Comparison of ENCODE assay signal across 8 cellular contexts in genomic region chr17:43778337-43779144, GRCh38. TPM values are rescaled to one million over a fixed set of nuclear protein-coding genes. Genes with fewer than 3 reads are reported as not detected.
DNase-seq lines count a peak whose midpoint lies in the region; ATAC-seq and TF ChIP-seq lines count a peak whose summit lies in the region.

TSS of gene DUSP3 (minus strand) at chr17:43778977. CDS start at chr17:43778924, 53 bp downstream.

- H3K9me3 ChIP-seq in skeletal muscle tissue (ENCODE audit: control insufficient read depth in 3 of 3, low read length in 3 of 3) = no peaks in the 10 kb centered on the region

- peak within 1 kb of the TSS; percentile 92 to 99 (median 97) for H3K9ac ChIP-seq in skeletal muscle tissue (ENCODE audit: low read depth in 1 of 3, low read length in 3 of 3)

- H3K4me3 ChIP-seq in skeletal muscle tissue (ENCODE audit: low read length in 3 of 3) = peak within 1 kb of the TSS; percentile 76 to 90 (median 88)

- intact Hi-C loops in activated B cell treated with CpG ODN at 0.5 μM for 24 hours (cut with micrococcal nuclease) = loop anchor here (1.0 to 2.0 kb wide), 2 partner anchors 68 to 228 kb away; no protein-coding TSS in a partner anchor

- no peaks in the 10 kb centered on the region for H3K9me3 Mint-ChIP-seq in activated B cell treated with CpG ODN at 0.5 μM for 24 hours

- ATAC-seq in HG02870 (IDR thresholded peaks at IDR 0.05; ENCODE audit: unreplicated experiment) (peak; percentile 77), activated B cell treated with CpG ODN at 0.5 μM for 24 hours (ENCODE audit: low read depth) (peak; percentile 94), HG03025 (IDR thresholded peaks at IDR 0.05; ENCODE audit: low FRiP score, unreplicated experiment) (no peak)

- no peak for TF ChIP-seq CTCF in GM13977 (IDR thresholded peaks at IDR 0.05; ENCODE audit: extremely low read depth, insufficient read depth, missing control alignments)
- no peak for TF ChIP-seq CTCF in activated B cell treated with CpG ODN at 0.5 μM for 24 hours (IDR thresholded peaks at IDR 0.05)

- CTCF ChIA-PET in activated B cell treated with CpG ODN at 0.5 μM for 24 hours (lab: Charles Lee) = interaction anchor here (0.7 to 1.0 kb wide), 2 partner anchors 18 to 68 kb away, joined by 4 to 5 read pairs; no protein-coding TSS in a partner anchor

- POLR2A ChIA-PET in activated B cell treated with CpG ODN at 0.5 μM for 24 hours (lab: Charles Lee) = interaction anchor here (1.0 kb wide), 1 partner anchor 295 kb away, joined by 3 read pairs; the partner anchor contains the start of gene DHX8

- in situ Hi-C loops in GM13977 (cut with MboI; ENCODE audit: low pct_unique_long_range_greater_than_20kb, low sequenced_read_pairs, unreplicated experiment) = no loop called here

- peaks cover 11% of the 10 kb centered on the region for H3K36me3 Mint-ChIP-seq in activated B cell treated with CpG ODN at 0.5 μM for 24 hours (ENCODE audit: low read depth)

- peaks cover 28% of the 10 kb centered on the region for H3K4me1 Mint-ChIP-seq in activated B cell treated with CpG ODN at 0.5 μM for 24 hours

- H3K27ac Mint-ChIP-seq in activated B cell treated with CpG ODN at 0.5 μM for 24 hours = peak within 1 kb of the TSS; percentile 70

- H3K36me3 ChIP-seq in skeletal muscle tissue (ENCODE audit: control insufficient read depth in 3 of 3, insufficient read depth in 3 of 3, low read length in 3 of 3) = peaks cover 12 to 19% (median 17%) of the 10 kb centered on the region in 3 donors

- H3K4me3 Mint-ChIP-seq in activated B cell treated with CpG ODN at 0.5 μM for 24 hours = peak within 1 kb of the TSS; percentile 90

- peaks cover 18% of the 10 kb centered on the region for H3K27me3 Mint-ChIP-seq in activated B cell treated with CpG ODN at 0.5 μM for 24 hours

- peaks cover 45 to 49% (median 48%) of the 10 kb centered on the region in 3 donors for H3K4me1 ChIP-seq in skeletal muscle tissue (ENCODE audit: control insufficient read depth in 3 of 3, insufficient read depth in 3 of 3, low read length in 3 of 3)

- no peaks in the 10 kb centered on the region for H3K27me3 ChIP-seq in skeletal muscle tissue (ENCODE audit: control insufficient read depth in 3 of 3, insufficient read depth in 3 of 3, low read length in 3 of 3)

- H3K27ac ChIP-seq in caudate nucleus (ENCODE audit: low read depth, low read length) = peak within 1 kb of the TSS; percentile 97
- peak within 1 kb of the TSS; percentile 100 for H3K27ac ChIP-seq in skeletal muscle tissue (ENCODE audit: low read depth, low read length)

- DNase-seq in GM13977 (ENCODE audit: low spot score) (peak; percentile 96), NCI-H2107 treated with DMSO at 0.1 percent for 48 hours (lab: John Stamatoyannopoulos, UW; ENCODE audit: unreplicated experiment) (peak; percentile 12), activated B cell treated with CpG ODN at 0.5 μM for 24 hours (peak; percentile 79), caudate nucleus (lab: John Stamatoyannopoulos, UW) (peak in 58 of 61 donors; percentile 48 to 97 (median 80)), iPS-NIHi7 (ENCODE audit: extremely low spot score) (peak; percentile 95)

RNA-seq across cellular contexts. Expression of gene DUSP3, which starts in this region (rescaled TPM):
- total RNA-seq in activated B cell treated with CpG ODN at 0.5 μM for 24 hours = 16.4 and 16.6 TPM in 2 replicates
- 39.7 TPM for total RNA-seq in skeletal muscle tissue

Comparison
In these comparisons a context has a peak if more than half of its experiments do, and no peak if none do; other contexts are left out.
1. DNase-seq: peak in every context shown above with its lines; median percentile 96 in GM13977; 95 in iPS-NIHi7; 80 in caudate nucleus; 79 in activated B cell treated with CpG ODN at 0.5 μM for 24 hours; 12 in NCI-H2107 treated with DMSO at 0.1 percent for 48 hours.